Comparison of ENCODE assay signal across 29 cellular contexts in genomic region chr7:106652092-106652491, GRCh38.
"Had no signal": no experiment of that assay in that cellular context is flagged by ENCODE, and none has a peak within 500 bp of the region (broad histone marks: within the 10 kb centered on the region; RNA-seq: fewer than 3 reads in every experiment).

No MANE protein-coding gene starts in this region.

- H3K27ac Mint-ChIP-seq: dendritic cell treated with granulocyte-macrophage colony-stimulating factor and Interleukin-4, amounts not matched to agents 40 ng/mL and 50 ng/mL, for 4 days; effector memory CD8-positive, alpha-beta T cell; endodermal cell had no signal

- H3K9me3 ChIP-seq: colonic mucosa, esophagus muscularis mucosa, esophagus squamous epithelium, gastrocnemius medialis, gastroesophageal sphincter, heart left ventricle, heart right ventricle had no signal

- FAIRE-seq: colon, endometrium, endothelial cell of umbilical vein, frontal cortex had no signal

- H3K4me3 Mint-ChIP-seq: dendritic cell treated with granulocyte-macrophage colony-stimulating factor and Interleukin-4, amounts not matched to agents 40 ng/mL and 50 ng/mL, for 4 days; effector memory CD8-positive, alpha-beta T cell; endodermal cell had no signal

- H3K27me3 Mint-ChIP-seq: dendritic cell treated with granulocyte-macrophage colony-stimulating factor and Interleukin-4, amounts not matched to agents 40 ng/mL and 50 ng/mL, for 4 days had no signal

- DNase-seq: colonic mucosa; cortex of kidney; dermis blood vessel endothelial cell; dorsolateral prefrontal cortex; effector CD4-positive, alpha-beta T cell; effector CD8-positive, alpha-beta T cell; effector memory CD4-positive, alpha-beta T cell; effector memory CD8-positive, alpha-beta T cell; endodermal cell; erythroblast; esophagus squamous epithelium; foreskin fibroblast; foreskin keratinocyte; foreskin melanocyte; gastrocnemius medialis; glutamatergic neuron; head of caudate nucleus; heart left ventricle; heart right ventricle had no signal

- H3K27ac ChIP-seq: colonic mucosa, coronary artery, dorsolateral prefrontal cortex, epithelial cell of prostate, esophagus muscularis mucosa, esophagus squamous epithelium, foreskin keratinocyte, gastrocnemius medialis, gastroesophageal sphincter, heart left ventricle, heart right ventricle had no signal

- H3K4me1 ChIP-seq: colonic mucosa, foreskin keratinocyte, gastrocnemius medialis had no signal

- ATAC-seq: effector memory CD8-positive, alpha-beta T cell; esophagus mucosa; foreskin keratinocyte; gastrocnemius medialis; gastroesophageal sphincter; heart left ventricle; heart right ventricle had no signal

- H3K4me3 ChIP-seq: colonic mucosa, coronary artery, dorsolateral prefrontal cortex, esophagus muscularis mucosa, esophagus squamous epithelium, gastrocnemius medialis, gastroesophageal sphincter, heart left ventricle, heart right ventricle had no signal

- H3K4me1 Mint-ChIP-seq: endodermal cell had no signal

- H3K27me3 ChIP-seq: colonic mucosa, dorsolateral prefrontal cortex, esophagus muscularis mucosa, esophagus squamous epithelium, gastrocnemius medialis, gastroesophageal sphincter, heart left ventricle, heart right ventricle had no signal

- H3K9me3 Mint-ChIP-seq: effector memory CD8-positive, alpha-beta T cell; endodermal cell had no signal

- H3K36me3 ChIP-seq: colonic mucosa, esophagus muscularis mucosa, esophagus squamous epithelium, gastrocnemius medialis, gastroesophageal sphincter, heart left ventricle, heart right ventricle had no signal
